ENCODE assay signal across 9 cellular contexts in genomic region chr1:109391626-109392025, GRCh38. TPM values are rescaled to one million over a fixed set of nuclear protein-coding genes. Genes with fewer than 3 reads are reported as not detected.
DNase-seq lines count a peak whose midpoint lies in the region; ATAC-seq and TF ChIP-seq lines count a peak whose summit lies in the region.
"Had no signal": no experiment of that assay in that cellular context is flagged by ENCODE, and none has a peak within 500 bp of the region (broad histone marks: within the 10 kb centered on the region; RNA-seq: fewer than 3 reads in every experiment).

No MANE protein-coding gene starts in this region.

- H3K9me2 ChIP-seq in GM23338 (ENCODE audit: insufficient read depth) (no peaks in the 10 kb centered on the region), OCI-LY7 (ENCODE audit: insufficient read depth, low read length) (no peaks in the 10 kb centered on the region)

- H3K27ac ChIP-seq in GM23338 (ENCODE audit: low read depth) (no peak overlapping the region), OCI-LY7 (ENCODE audit: low read depth, low read length, poor library complexity, severe bottlenecking) (peak overlapping the region; percentile 90)

- intact Hi-C loops in OCI-LY7 (cut with micrococcal nuclease; ENCODE audit: unreplicated experiment): loop anchor here (10.0 kb wide), 1 partner anchor 287 kb away; no protein-coding TSS in a partner anchor
- intact Hi-C loops in activated T-helper 2 cell treated with anti-CD3 and anti-CD28 coated beads, Interferon-gamma antibody, Interleukin-2, Interleukin-4, amounts not matched to agents 10 μg/mL and 5 μg/mL and 100 μg/mL, durations not matched to agents 14 hours and 24 hours and 36 hours (cut with micrococcal nuclease): loop anchor here (2.0 kb wide), 1 partner anchor 17 kb away; no protein-coding TSS in a partner anchor

- CTCF ChIA-PET in OCI-LY7 (lab: Charles Lee; ENCODE audit: unreplicated experiment): interaction anchor here (1.1 to 1.2 kb wide), 2 partner anchors 109 to 112 kb away, joined by 3 to 4 read pairs; partner anchors contain the start of gene PSRC1

- H3K36me3 Mint-ChIP-seq in GM23338 (ENCODE audit: low read depth) (no peaks in the 10 kb centered on the region), nephron (ENCODE audit: low read depth) (no peaks in the 10 kb centered on the region)
- no peaks in the 10 kb centered on the region for H3K36me3 Mint-ChIP-seq in activated T-helper 2 cell treated with anti-CD3 and anti-CD28 coated beads, Interferon-gamma antibody, Interleukin-2, Interleukin-4, amounts not matched to agents 10 μg/mL and 5 μg/mL and 100 μg/mL, durations not matched to agents 14 hours and 24 hours and 36 hours (ENCODE audit: low read depth)

- peaks cover 3% of the 10 kb centered on the region for H3K27me3 Mint-ChIP-seq in GM23338 (ENCODE audit: insufficient read depth, low read depth, poor library complexity)
- peaks cover 11% of the 10 kb centered on the region for H3K27me3 Mint-ChIP-seq in nephron (ENCODE audit: low read depth)
- H3K27me3 Mint-ChIP-seq in activated T-helper 2 cell treated with anti-CD3 and anti-CD28 coated beads, Interferon-gamma antibody, Interleukin-2, Interleukin-4, amounts not matched to agents 10 μg/mL and 5 μg/mL and 100 μg/mL, durations not matched to agents 14 hours and 24 hours and 36 hours (ENCODE audit: low read depth): peaks cover 33% of the 10 kb centered on the region

- BruUV-seq in OCI-LY7 (replicated peaks; lab: Mats Ljungman, UMichigan): no TSS peak

- no peaks in the 10 kb centered on the region for H3K9me3 ChIP-seq in OCI-LY7 (ENCODE audit: low read length)

- H3F3A ChIP-seq in GM23338 (replicated peaks; ENCODE audit: low read depth): no peaks in the 10 kb centered on the region

- H3K79me2 ChIP-seq in GM23338 (replicated peaks; ENCODE audit: insufficient read depth) (peaks cover 98% of the 10 kb centered on the region), OCI-LY7 (ENCODE audit: insufficient read depth, low read depth, low read length) (peaks cover 95% of the 10 kb centered on the region)

- peak; percentile 77 for ATAC-seq in GM18499 (IDR thresholded peaks at IDR 0.05; ENCODE audit: insufficient read depth, unreplicated experiment)
- ATAC-seq in GM23338: no peak

- H3K4me3 Mint-ChIP-seq in GM23338: no peak overlapping the region
- H3K4me3 Mint-ChIP-seq in nephron: peak overlapping the region; percentile 24 to 51 (median 33)
- no peak overlapping the region for H3K4me3 Mint-ChIP-seq in activated T-helper 2 cell treated with anti-CD3 and anti-CD28 coated beads, Interferon-gamma antibody, Interleukin-2, Interleukin-4, amounts not matched to agents 10 μg/mL and 5 μg/mL and 100 μg/mL, durations not matched to agents 14 hours and 24 hours and 36 hours (ENCODE audit: low read depth)
- H3K4me3 Mint-ChIP-seq: activated naive CD8-positive, alpha-beta T cell treated with anti-CD3 and anti-CD28 coated beads, Interleukin-2, amount 10 ng/mL, durations not matched to agents 7 days and 5 days had no signal

- no peaks in the 10 kb centered on the region for H3K27me3 ChIP-seq in GM23338 (ENCODE audit: insufficient read depth)

- DNase-seq in GM23338 (ENCODE audit: low spot score): no peak
- DNase-seq in OCI-LY7 (ENCODE audit: low spot score): peak; percentile 74
- no peak for DNase-seq in DMS53 (lab: John Stamatoyannopoulos, UW)
- no peak for DNase-seq in HuH-7.5 (ENCODE audit: low spot score)
- no peak for DNase-seq in Kasumi-1 (lab: John Stamatoyannopoulos, UW)
- no peak for DNase-seq in activated T-helper 2 cell treated with anti-CD3 and anti-CD28 coated beads, Interferon-gamma antibody, Interleukin-2, Interleukin-4, amounts not matched to agents 10 μg/mL and 5 μg/mL and 100 μg/mL, durations not matched to agents 14 hours and 24 hours and 36 hours (ENCODE audit: low spot score)
- DNase-seq: activated naive CD8-positive, alpha-beta T cell treated with anti-CD3 and anti-CD28 coated beads, Interleukin-2, amount 10 ng/mL, durations not matched to agents 7 days and 5 days had no signal

- TF ChIP-seq CTCF in GM23338 (conservative IDR thresholded peaks at IDR 0.05; ENCODE audit: low read depth in 2 of 2) (no peak), OCI-LY7 (conservative IDR thresholded peaks at IDR 0.05; ENCODE audit: low read length) (no peak), nephron (IDR thresholded peaks at IDR 0.05; ENCODE audit: unreplicated experiment in 3 of 3) (no peak)

- peaks cover 21% of the 10 kb centered on the region for H4K20me1 ChIP-seq in GM23338 (replicated peaks; ENCODE audit: insufficient read depth)
- no peaks in the 10 kb centered on the region for H4K20me1 ChIP-seq in OCI-LY7 (ENCODE audit: insufficient read depth, low read length)

- H3K36me3 ChIP-seq in GM23338 (ENCODE audit: insufficient read depth) (no peaks in the 10 kb centered on the region), OCI-LY7 (ENCODE audit: insufficient read depth, low read length) (0 out of 2 replicates have a peak, but pooled peaks cover 3% of the 10 kb centered on the region)

- H3K4me1 Mint-ChIP-seq in GM23338 (peaks cover 40% of the 10 kb centered on the region), nephron (peaks cover 80% of the 10 kb centered on the region)
- peaks cover 31% of the 10 kb centered on the region for H3K4me1 Mint-ChIP-seq in activated T-helper 2 cell treated with anti-CD3 and anti-CD28 coated beads, Interferon-gamma antibody, Interleukin-2, Interleukin-4, amounts not matched to agents 10 μg/mL and 5 μg/mL and 100 μg/mL, durations not matched to agents 14 hours and 24 hours and 36 hours (ENCODE audit: low read depth)

- H3K4me2 ChIP-seq in GM23338: no peak overlapping the region
- H3K4me2 ChIP-seq in OCI-LY7 (ENCODE audit: low read length): peak overlapping the region; percentile 87

- H3K9me3 Mint-ChIP-seq in GM23338 (no peaks in the 10 kb centered on the region), nephron (no peaks in the 10 kb centered on the region)
- H3K9me3 Mint-ChIP-seq in activated T-helper 2 cell treated with anti-CD3 and anti-CD28 coated beads, Interferon-gamma antibody, Interleukin-2, Interleukin-4, amounts not matched to agents 10 μg/mL and 5 μg/mL and 100 μg/mL, durations not matched to agents 14 hours and 24 hours and 36 hours: no peaks in the 10 kb centered on the region
- H3K9me3 Mint-ChIP-seq: activated naive CD8-positive, alpha-beta T cell treated with anti-CD3 and anti-CD28 coated beads, Interleukin-2, amount 10 ng/mL, durations not matched to agents 7 days and 5 days had no signal

- H3K27ac Mint-ChIP-seq in GM23338 (0 out of 2 replicates have a peak overlapping the region, but pooled peaks have one; percentile 1), nephron (peak overlapping the region; percentile 88 to 96 (median 92))
- no peak overlapping the region for H3K27ac Mint-ChIP-seq in activated T-helper 2 cell treated with anti-CD3 and anti-CD28 coated beads, Interferon-gamma antibody, Interleukin-2, Interleukin-4, amounts not matched to agents 10 μg/mL and 5 μg/mL and 100 μg/mL, durations not matched to agents 14 hours and 24 hours and 36 hours
- H3K27ac Mint-ChIP-seq: activated naive CD8-positive, alpha-beta T cell treated with anti-CD3 and anti-CD28 coated beads, Interleukin-2, amount 10 ng/mL, durations not matched to agents 7 days and 5 days had no signal

- H3K4me1 ChIP-seq in GM23338 (ENCODE audit: insufficient read depth) (peaks cover 23% of the 10 kb centered on the region), OCI-LY7 (ENCODE audit: insufficient read depth, low read length, poor library complexity, severe bottlenecking) (peaks cover 82% of the 10 kb centered on the region)

- H3K4me3 ChIP-seq in GM23338 (no peak overlapping the region), OCI-LY7 (ENCODE audit: low read depth, low read length, poor library complexity, severe bottlenecking) (peak overlapping the region; percentile 62)

- POLR2A ChIA-PET in OCI-LY7 (lab: Charles Lee): interaction anchor here (0.6 to 5.1 kb wide), 13 partner anchors 9 to 106 kb away, joined by 3 to 21 read pairs (median 5); no protein-coding TSS in a partner anchor

- H2AFZ ChIP-seq in GM23338 (no peak overlapping the region), OCI-LY7 (ENCODE audit: low read length) (no peak overlapping the region; the same call in 1 of the 2 replicates)

TF ChIP-seq in GM23338, 12 proteins besides CTCF, POLR2A, EP300 and RAD21 (continues in another document):
- TF ChIP-seq ETS1 (IDR thresholded peaks at IDR 0.05) (no peak), ZNF331 (CRISPR knock-in tag; IDR thresholded peaks at IDR 0.05; ENCODE audit: low read depth) (no peak), JUNB (IDR thresholded peaks at IDR 0.05; ENCODE audit: unreplicated experiment) (no peak)

RNA-seq across cellular contexts. Expression of gene SORT1, which starts 6.1 kb away (rescaled TPM):
- total RNA-seq in GM23338 (2014; rRNA removed; shearing (Covaris generic)): 51.7 and 55.4 TPM in 2 replicates
- polyA plus RNA-seq in GM23338 (2016; fragmentation: Nextera tagmentation; extraction: Ambion mirVana): 10.3 and 10.9 TPM in 2 replicates
- 16.2 and 21.8 TPM in 2 replicates for total RNA-seq in OCI-LY7 (2014; rRNA removed; shearing (Covaris generic))
- total RNA-seq in OCI-LY7 (2022): 40.8 and 45.5 TPM in 2 replicates
- total RNA-seq in activated T-helper 2 cell treated with anti-CD3 and anti-CD28 coated beads, Interferon-gamma antibody, Interleukin-2, Interleukin-4, amounts not matched to agents 10 μg/mL and 5 μg/mL and 100 μg/mL, durations not matched to agents 14 hours and 24 hours and 36 hours: 1.1 and 1.9 TPM in 2 replicates

RNA-seq across cellular contexts. Expression of gene PSMA5, which starts 34.6 kb away (rescaled TPM):
- 94.2 and 104 TPM in 2 replicates for total RNA-seq in GM23338 (2014; rRNA removed; shearing (Covaris generic))
- polyA plus RNA-seq in GM23338 (2016; fragmentation: Nextera tagmentation; extraction: Ambion mirVana): 107 and 126 TPM in 2 replicates
- 46.3 and 53.3 TPM in 2 replicates for total RNA-seq in OCI-LY7 (2014; rRNA removed; shearing (Covaris generic))
- total RNA-seq in OCI-LY7 (2022): 141 and 152 TPM in 2 replicates
- total RNA-seq in activated T-helper 2 cell treated with anti-CD3 and anti-CD28 coated beads, Interferon-gamma antibody, Interleukin-2, Interleukin-4, amounts not matched to agents 10 μg/mL and 5 μg/mL and 100 μg/mL, durations not matched to agents 14 hours and 24 hours and 36 hours: 257 and 281 TPM in 2 replicates

Comparison
In these comparisons a context has a peak if more than half of its experiments do, and no peak if none do; other contexts are left out.
1. H3K4me3 Mint-ChIP-seq: peak in nephron (3 of 3); none in GM23338 (single experiment) and activated T-helper 2 cell treated with anti-CD3 and anti-CD28 coated beads, Interferon-gamma antibody, Interleukin-2, Interleukin-4, amounts not matched to agents 10 μg/mL and 5 μg/mL and 100 μg/mL, durations not matched to agents 14 hours and 24 hours and 36 hours (single experiment).